In genomic region chr19:47713046-47714021, GRCh38 we compare ENCODE assay signal across 1 cellular context.
TF ChIP-seq lines count a peak whose summit lies in the region.

Gene EHD2 (plus strand): TSS chr19:47713422. CDS start chr19:47716613, 3,191 bp downstream.

TF ChIP-seq in SK-N-SH, 30 proteins besides CTCF, POLR2A, EP300 and RAD21 (continued from another document):
- no peak for TF ChIP-seq USF2 (IDR thresholded peaks at IDR 0.05; ENCODE audit: borderline replicate concordance, low read depth, low read length)
- no peak for TF ChIP-seq FOXJ3 (CRISPR knock-in tag; IDR thresholded peaks at IDR 0.05)
- TF ChIP-seq CHD2 (IDR thresholded peaks at IDR 0.05; ENCODE audit: low read length, partially characterized antibody): no peak
- TF ChIP-seq FOSL2 (IDR thresholded peaks at IDR 0.05; ENCODE audit: borderline replicate concordance, low read depth): no peak
- no peak for TF ChIP-seq NFIC (IDR thresholded peaks at IDR 0.05; ENCODE audit: borderline replicate concordance)
- TF ChIP-seq, protein P1, sequence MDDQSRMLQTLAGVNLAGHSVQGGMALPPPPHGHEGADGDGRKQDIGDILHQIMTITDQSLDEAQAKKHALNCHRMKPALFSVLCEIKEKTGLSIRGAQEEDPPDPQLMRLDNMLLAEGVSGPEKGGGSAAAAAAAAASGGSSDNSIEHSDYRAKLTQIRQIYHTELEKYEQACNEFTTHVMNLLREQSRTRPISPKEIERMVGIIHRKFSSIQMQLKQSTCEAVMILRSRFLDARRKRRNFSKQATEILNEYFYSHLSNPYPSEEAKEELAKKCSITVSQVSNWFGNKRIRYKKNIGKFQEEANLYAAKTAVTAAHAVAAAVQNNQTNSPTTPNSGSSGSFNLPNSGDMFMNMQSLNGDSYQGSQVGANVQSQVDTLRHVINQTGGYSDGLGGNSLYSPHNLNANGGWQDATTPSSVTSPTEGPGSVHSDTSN (IDR thresholded peaks at IDR 0.05): no peak
